In the genomic region with DNA sequence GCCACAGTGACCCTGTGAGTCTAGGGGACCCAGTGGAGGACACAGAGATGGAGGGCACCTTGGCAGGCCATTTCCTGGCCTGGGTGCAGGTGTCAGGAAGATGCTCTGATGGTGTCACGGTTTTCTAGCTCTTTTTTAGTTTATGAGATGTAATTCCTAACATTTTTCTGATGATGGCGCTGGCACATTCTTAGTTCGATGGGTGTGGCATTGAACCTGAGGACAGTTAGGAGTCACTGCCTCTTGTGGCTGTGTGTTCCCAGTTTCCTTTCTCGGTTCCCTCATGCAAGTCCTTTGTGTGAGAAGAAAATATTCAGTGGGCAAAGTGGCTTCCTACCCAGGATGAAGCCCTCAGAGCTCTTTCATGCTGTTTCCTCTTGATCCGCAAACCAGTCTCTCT, we compare ENCODE assay signal across 15 cellular contexts.
"Had no signal": no experiment of that assay in that cellular context is flagged by ENCODE, and none has a peak within 500 bp of the region (broad histone marks: within the 10 kb centered on the region; RNA-seq: fewer than 3 reads in every experiment).

No MANE protein-coding gene starts in this region.

- H3K9me3 Mint-ChIP-seq: activated T-helper 2 cell treated with anti-CD3 and anti-CD28 coated beads, Interferon-gamma antibody, Interleukin-2, Interleukin-4, amounts not matched to agents 10 μg/mL and 5 μg/mL and 100 μg/mL, durations not matched to agents 14 hours and 24 hours and 36 hours had no signal

- H3K4me1 Mint-ChIP-seq: activated B cell treated with CpG ODN at 0.5 μM for 24 hours; activated CD4-positive, alpha-beta T cell treated with anti-CD3 and anti-CD28 coated beads, Interleukin-2, amount 10 ng/mL, durations not matched to agents 24 days and 14 days; stimulated activated memory B cell treated with anti-CD40 and anti-IgM and Interleukin-4, amounts not matched to agents 10 μg/mL and 1 μg/mL and 100 μg/mL, for 72 hours had no signal

- H3K4me3 ChIP-seq: body of pancreas, coronary artery, gastroesophageal sphincter, tibial artery had no signal

- H3K27ac Mint-ChIP-seq: activated B cell treated with CpG ODN at 0.5 μM for 24 hours; activated CD4-positive, alpha-beta T cell treated with anti-CD3 and anti-CD28 coated beads, Interleukin-2, amount 10 ng/mL, durations not matched to agents 24 days and 14 days; activated T-helper 2 cell treated with anti-CD3 and anti-CD28 coated beads, Interferon-gamma antibody, Interleukin-2, Interleukin-4, amounts not matched to agents 10 μg/mL and 5 μg/mL and 100 μg/mL, durations not matched to agents 14 hours and 24 hours and 36 hours; mesothelial cell of epicardium; stimulated activated memory B cell treated with anti-CD40 and anti-IgM and Interleukin-4, amounts not matched to agents 10 μg/mL and 1 μg/mL and 100 μg/mL, for 72 hours had no signal

- H3K4me1 ChIP-seq: body of pancreas, gastroesophageal sphincter, tibial artery had no signal

- H3K9me3 ChIP-seq: body of pancreas, tibial artery had no signal

- H3K4me3 Mint-ChIP-seq: activated B cell treated with CpG ODN at 0.5 μM for 24 hours; activated CD4-positive, alpha-beta T cell treated with anti-CD3 and anti-CD28 coated beads, Interleukin-2, amount 10 ng/mL, durations not matched to agents 24 days and 14 days; mesothelial cell of epicardium; stimulated activated memory B cell treated with anti-CD40 and anti-IgM and Interleukin-4, amounts not matched to agents 10 μg/mL and 1 μg/mL and 100 μg/mL, for 72 hours had no signal

- H3K36me3 ChIP-seq: gastroesophageal sphincter, tibial artery had no signal

- ATAC-seq: body of pancreas; gastroesophageal sphincter; stimulated activated memory B cell treated with anti-CD40 and anti-IgM and Interleukin-4, amounts not matched to agents 10 μg/mL and 1 μg/mL and 100 μg/mL, for 72 hours had no signal

- H3K27me3 ChIP-seq: body of pancreas, gastroesophageal sphincter, tibial artery had no signal

- H3K27ac ChIP-seq: body of pancreas, coronary artery, gastroesophageal sphincter, tibial artery had no signal

- H3K27me3 Mint-ChIP-seq: activated B cell treated with CpG ODN at 0.5 μM for 24 hours; activated CD4-positive, alpha-beta T cell treated with anti-CD3 and anti-CD28 coated beads, Interleukin-2, amount 10 ng/mL, durations not matched to agents 24 days and 14 days; stimulated activated memory B cell treated with anti-CD40 and anti-IgM and Interleukin-4, amounts not matched to agents 10 μg/mL and 1 μg/mL and 100 μg/mL, for 72 hours had no signal

- DNase-seq: activated B cell treated with CpG ODN at 0.5 μM for 24 hours; activated CD4-positive, alpha-beta T cell treated with anti-CD3 and anti-CD28 coated beads, Interleukin-2, amount 10 ng/mL, durations not matched to agents 24 days and 14 days; activated CD8-positive, alpha-beta memory T cell treated with anti-CD3 and anti-CD28 coated beads for 24 hours; activated naive CD4-positive, alpha-beta T cell treated with anti-CD3 and anti-CD28 coated beads, Interleukin-2, amount 50 U/mL, for 16 hours; body of pancreas; central memory CD4-positive, alpha-beta T cell; effector CD8-positive, alpha-beta T cell; posterior cingulate gyrus; small intestine; tibial artery had no signal

- H3K36me3 Mint-ChIP-seq: stimulated activated memory B cell treated with anti-CD40 and anti-IgM and Interleukin-4, amounts not matched to agents 10 μg/mL and 1 μg/mL and 100 μg/mL, for 72 hours had no signal
